In genomic region chr20:51631011-51631950, GRCh38 we compare ENCODE assay signal across 8 cellular contexts.
DNase-seq lines count a peak whose midpoint lies in the region; ATAC-seq and TF ChIP-seq lines count a peak whose summit lies in the region.

No MANE protein-coding gene starts in this region.

- no peak overlapping the region for H3K4me2 ChIP-seq in mesendoderm (ENCODE audit: low read length)

- H2BK5ac ChIP-seq in mesendoderm (ENCODE audit: low read length) = no peak overlapping the region

- DNase-seq in stimulated activated naive CD4-positive, alpha-beta T cell treated with Interleukin-2 at 50 U/mL for 16 hours (lab: John Stamatoyannopoulos, UW) = peak; percentile 42
- no peak for DNase-seq in stimulated activated naive CD4-positive, alpha-beta T cell (lab: John Stamatoyannopoulos, UW)
- DNase-seq in activated T-cell treated with anti-CD3 and anti-CD28 coated beads for 48 hours (ENCODE audit: low read depth) = peak; percentile 30
- DNase-seq in skeletal muscle cell (ENCODE audit: low read depth) = peak; percentile 98
- DNase-seq in NCI-H2227 treated with DMSO at 0.1 percent for 48 hours (lab: John Stamatoyannopoulos, UW) = no peak
- DNase-seq in anterior cingulate cortex (lab: John Stamatoyannopoulos, UW) = no peak
- DNase-seq in mesendoderm = no peak

- H3K79me1 ChIP-seq in mesendoderm (ENCODE audit: low read length) = no peaks in the 10 kb centered on the region

- TF ChIP-seq EP300 in gastroesophageal sphincter (IDR thresholded peaks at IDR 0.05) = no peak

- no peak overlapping the region for H2BK15ac ChIP-seq in mesendoderm (replicated peaks; ENCODE audit: low read depth)

- no peak overlapping the region for H3K18ac ChIP-seq in mesendoderm (ENCODE audit: low read length)

- no peak for TF ChIP-seq POLR2A in gastroesophageal sphincter (IDR thresholded peaks at IDR 0.05)

- H2BK120ac ChIP-seq in mesendoderm (ENCODE audit: low read depth, low read length) = no peak overlapping the region

- H3K4ac ChIP-seq in mesendoderm (ENCODE audit: low read depth, low read length) = no peak overlapping the region

- H3K23ac ChIP-seq in mesendoderm (ENCODE audit: low read length) = no peak overlapping the region

- no peaks in the 10 kb centered on the region for H3K9me3 ChIP-seq in gastroesophageal sphincter

- no peak overlapping the region for H2AK5ac ChIP-seq in mesendoderm (ENCODE audit: low read length)

- peak overlapping the region in 3 of 4 donors; percentile 76 to 80 (median 78) for H3K27ac ChIP-seq in gastroesophageal sphincter
- no peak overlapping the region for H3K27ac ChIP-seq in mesendoderm (ENCODE audit: low read depth, low read length)

- peak; percentile 90 for ATAC-seq in gastroesophageal sphincter

- H3K4me3 ChIP-seq in gastroesophageal sphincter = no peak overlapping the region
- no peak overlapping the region for H3K4me3 ChIP-seq in skeletal muscle cell (ENCODE audit: low read depth, low read length)
- no peak overlapping the region for H3K4me3 ChIP-seq in mesendoderm (ENCODE audit: low read length)

- no peak overlapping the region for H4K8ac ChIP-seq in mesendoderm (ENCODE audit: low read depth, low read length)

- no peak overlapping the region for H3K56ac ChIP-seq in mesendoderm (ENCODE audit: low read length)

- TF ChIP-seq CTCF in gastroesophageal sphincter (IDR thresholded peaks at IDR 0.05) = no peak

- no peak overlapping the region for H4K5ac ChIP-seq in mesendoderm (ENCODE audit: low read length)

- H3K36me3 ChIP-seq in gastroesophageal sphincter (peaks cover 0 to 24% of the 10 kb centered on the region in 2 donors), mesendoderm (ENCODE audit: control insufficient read depth, insufficient read depth, low read length) (no peaks in the 10 kb centered on the region)

- no peak overlapping the region for H3K9ac ChIP-seq in mesendoderm (ENCODE audit: low read length)

- H3K27me3 ChIP-seq in gastroesophageal sphincter = no peaks in the 10 kb centered on the region
- H3K27me3 ChIP-seq in mesendoderm (ENCODE audit: insufficient read depth, low read length, poor library complexity) = no peaks in the 10 kb centered on the region

- H3K79me2 ChIP-seq in mesendoderm (ENCODE audit: control insufficient read depth, insufficient read depth, low read length) = no peaks in the 10 kb centered on the region

- peaks cover 0 to 36% (median 18%) of the 10 kb centered on the region in 3 donors for H3K4me1 ChIP-seq in gastroesophageal sphincter
- no peaks in the 10 kb centered on the region for H3K4me1 ChIP-seq in mesendoderm (ENCODE audit: control insufficient read depth, low read depth, low read length)

- 28 to 51% methylated on average over 6 to 16 of the region's 21 CpGs for WGBS in gastroesophageal sphincter (ENCODE audit: low coverage in 1 of 2), 2 donors
- no CpG with 5 or more reads among the region's 21 CpGs for WGBS in mesendoderm (ENCODE audit: extremely low coverage, insufficient coverage, low lambda C conversion rate)

Comparison
In these comparisons a context has a peak if more than half of its experiments do, and no peak if none do; other contexts are left out.
1. DNase-seq: peak in stimulated activated naive CD4-positive, alpha-beta T cell treated with Interleukin-2 at 50 U/mL for 16 hours (single experiment), activated T-cell treated with anti-CD3 and anti-CD28 coated beads for 48 hours (single experiment) and skeletal muscle cell (single experiment); none in stimulated activated naive CD4-positive, alpha-beta T cell (0 of 6), NCI-H2227 treated with DMSO at 0.1 percent for 48 hours (single experiment), anterior cingulate cortex (0 of 58) and mesendoderm (single experiment).